22 cellular contexts compared by ENCODE assay signal in the genomic region with DNA sequence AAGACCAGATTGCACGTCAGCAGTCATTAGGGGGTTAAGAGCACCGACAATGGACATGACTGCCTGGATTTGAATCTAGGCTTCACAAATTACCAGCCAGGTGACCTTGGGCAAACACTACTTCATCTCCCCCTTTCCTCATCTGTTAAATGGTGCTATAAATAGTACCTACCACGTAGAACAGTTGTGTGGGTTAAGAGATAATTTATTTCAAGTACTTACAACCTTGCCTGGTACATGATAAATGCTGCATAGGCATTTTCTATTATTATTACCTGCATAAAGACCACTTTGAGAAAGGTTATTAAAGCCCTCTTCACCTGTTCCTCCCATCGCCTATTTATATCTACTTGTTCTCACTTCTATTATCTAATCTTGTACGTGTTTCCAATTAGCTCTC.
"Had no signal": no experiment of that assay in that cellular context is flagged by ENCODE, and none has a peak within 500 bp of the region (broad histone marks: within the 10 kb centered on the region; RNA-seq: fewer than 3 reads in every experiment).

No MANE protein-coding gene starts in this region.

- DNase-seq: activated CD4-positive, alpha-beta memory T cell treated with anti-CD3 and anti-CD28 coated beads, Interleukin-2, amount 10 ng/mL, durations not matched to agents 7 days and 5 days; activated CD4-positive, alpha-beta T cell treated with anti-CD3 and anti-CD28 coated beads, Interleukin-2, amount 50 U/mL, for 1 hour; activated CD4-positive, CD25-positive, alpha-beta regulatory T cell; activated gamma-delta T cell; activated naive CD4-positive, alpha-beta T cell treated with anti-CD3 and anti-CD28 coated beads for 36 hours; activated T-cell treated with anti-CD3 and anti-CD28 coated beads for 4 hours; activated T-cell treated with anti-CD3 and anti-CD28 coated beads, Interleukin-2, amount 50 U/mL, for 48 hours; amygdala; cerebellar nuclear complex; NCI-H1092; NCI-H1930; NCI-H2171; NCI-H2227 treated with DMSO at 0.1 percent for 48 hours; NCI-H526; NK-92 treated with Interleukin-12 subunit alpha and Interleukin-12 subunit beta, amount 100 ng/mL, for 24 hours; OCI-M1; Peyer's patch; SHP77 treated with DMSO at 0.1 percent for 48 hours; T-cell had no signal

- H3K27me3 ChIP-seq: Peyer's patch had no signal

- H3K27ac ChIP-seq: KMS-11, Peyer's patch, VCaP had no signal

- FAIRE-seq: astrocyte had no signal

- H3K4me2 ChIP-seq: KMS-11 had no signal

- H3K9ac ChIP-seq: KMS-11 had no signal

- H3K4me1 ChIP-seq: Peyer's patch had no signal

- H3K4me3 ChIP-seq: Peyer's patch had no signal

- ATAC-seq: T-cell had no signal

- H3K9me3 ChIP-seq: Peyer's patch had no signal
